Comparison of ENCODE assay signal across 27 cellular contexts in genomic region chr5:108280960-108281569, GRCh38.
"Had no signal": no experiment of that assay in that cellular context is flagged by ENCODE, and none has a peak within 500 bp of the region (broad histone marks: within the 10 kb centered on the region; RNA-seq: fewer than 3 reads in every experiment).

No MANE protein-coding gene starts in this region.

- FAIRE-seq: endothelial cell of umbilical vein had no signal

- ATAC-seq: activated CD4-positive, CD25-positive, alpha-beta regulatory T cell treated with anti-CD3 and anti-CD28 coated beads, Interleukin-2, amount 50 U/mL, for 24 hours; activated CD8-positive, alpha-beta T cell treated with anti-CD3 and anti-CD28 coated beads for 36 hours; activated naive CD4-positive, alpha-beta T cell treated with anti-CD3 and anti-CD28 coated beads, Interleukin-2, amount 50 U/mL, for 72 hours; gastroesophageal sphincter had no signal

- H3K4me3 Mint-ChIP-seq: activated B cell treated with CpG ODN at 0.5 μM for 24 hours; activated CD8-positive, alpha-beta T cell treated with anti-CD3 and anti-CD28 coated beads for 36 hours; activated naive CD4-positive, alpha-beta T cell treated with anti-CD3 and anti-CD28 coated beads, Interleukin-2, amount 10 ng/mL, durations not matched to agents 7 days and 5 days; activated naive CD8-positive, alpha-beta T cell treated with anti-CD3 and anti-CD28 coated beads, Interleukin-2, amount 10 ng/mL, durations not matched to agents 7 days and 5 days; brain had no signal

- DNase-seq: activated B cell treated with CpG ODN at 0.5 μM for 24 hours; activated CD4-positive, alpha-beta T cell treated with anti-CD3 and anti-CD28 coated beads for 48 hours; activated CD4-positive, alpha-beta T cell treated with anti-CD3 and anti-CD28 coated beads, Interleukin-2, amount 50 U/mL, for 1 hour; activated CD4-positive, alpha-beta T cell treated with anti-CD3 and anti-CD28 coated beads, Interleukin-2, amount 50 U/mL, for 48 hours; activated CD8-positive, alpha-beta memory T cell treated with anti-CD3 and anti-CD28 coated beads for 24 hours; activated CD8-positive, alpha-beta T cell treated with anti-CD3 and anti-CD28 coated beads for 36 hours; activated gamma-delta T cell; activated naive CD4-positive, alpha-beta T cell; activated naive CD4-positive, alpha-beta T cell treated with anti-CD3 and anti-CD28 coated beads, Interleukin-2, amount 10 ng/mL, durations not matched to agents 7 days and 5 days; activated naive CD8-positive, alpha-beta T cell treated with anti-CD3 and anti-CD28 coated beads, Interleukin-2, amount 10 ng/mL, durations not matched to agents 7 days and 5 days; activated T-cell treated with anti-CD3 and anti-CD28 coated beads, Interleukin-2, amount 50 U/mL, for 48 hours; central memory CD4-positive, alpha-beta T cell; cerebellar nuclear complex; colonic mucosa; effector CD8-positive, alpha-beta T cell; esophagus squamous epithelium; foreskin melanocyte; T-helper 2 cell had no signal

- H3K4me3 ChIP-seq: ascending aorta, breast epithelium, cardiac muscle cell, colonic mucosa, esophagus squamous epithelium, gastroesophageal sphincter had no signal

- H3K27me3 ChIP-seq: ascending aorta, breast epithelium, cardiac muscle cell, colonic mucosa, esophagus squamous epithelium, gastroesophageal sphincter had no signal

- H3K9me3 ChIP-seq: colonic mucosa, esophagus squamous epithelium had no signal

- H3K27me3 Mint-ChIP-seq: activated B cell treated with CpG ODN at 0.5 μM for 24 hours; activated CD8-positive, alpha-beta T cell treated with anti-CD3 and anti-CD28 coated beads for 36 hours; activated naive CD4-positive, alpha-beta T cell treated with anti-CD3 and anti-CD28 coated beads, Interleukin-2, amount 10 ng/mL, durations not matched to agents 7 days and 5 days; activated naive CD8-positive, alpha-beta T cell treated with anti-CD3 and anti-CD28 coated beads, Interleukin-2, amount 10 ng/mL, durations not matched to agents 7 days and 5 days; brain had no signal

- H3K36me3 ChIP-seq: ascending aorta, breast epithelium, cardiac muscle cell, colonic mucosa, esophagus squamous epithelium, gastroesophageal sphincter had no signal

- H3K27ac ChIP-seq: ascending aorta, breast epithelium, cardiac muscle cell, colonic mucosa, epithelial cell of prostate, esophagus squamous epithelium, gastroesophageal sphincter had no signal

- H3K27ac Mint-ChIP-seq: activated B cell treated with CpG ODN at 0.5 μM for 24 hours; activated naive CD4-positive, alpha-beta T cell treated with anti-CD3 and anti-CD28 coated beads, Interleukin-2, amount 10 ng/mL, durations not matched to agents 7 days and 5 days; activated naive CD8-positive, alpha-beta T cell treated with anti-CD3 and anti-CD28 coated beads, Interleukin-2, amount 10 ng/mL, durations not matched to agents 7 days and 5 days; brain had no signal

- H3K4me1 ChIP-seq: breast epithelium, colonic mucosa had no signal

- H3K4me1 Mint-ChIP-seq: activated naive CD8-positive, alpha-beta T cell treated with anti-CD3 and anti-CD28 coated beads, Interleukin-2, amount 10 ng/mL, durations not matched to agents 7 days and 5 days had no signal
